ENCODE assay signal across 1 cellular context in genomic region chr7:106283501-106283830, GRCh38.
TF ChIP-seq lines count a peak whose summit lies in the region.

No MANE protein-coding gene starts in this region.

TF ChIP-seq in K562, 482 proteins besides CTCF, POLR2A, EP300 and RAD21 (continued from another document and continues in another):
- TF ChIP-seq HMGXB4 (CRISPR knock-in tag; IDR thresholded peaks at IDR 0.05) (no peak), FOXA1 (IDR thresholded peaks at IDR 0.05; ENCODE audit: borderline replicate concordance) (no peak), POLR2H (tag; IDR thresholded peaks at IDR 0.05; ENCODE audit: low read depth) (peak; percentile 56), NFATC3 (IDR thresholded peaks at IDR 0.05) (no peak), GATAD2A (IDR thresholded peaks at IDR 0.05) (no peak), ZNF3 (CRISPR knock-in tag; IDR thresholded peaks at IDR 0.05) (0 out of 2 replicates have a peak, but pooled peaks have one; percentile 27), DNMT1 (IDR thresholded peaks at IDR 0.05) (0 out of 2 replicates have a peak, but pooled peaks have one; percentile 76), RHOXF2B (CRISPR knock-in tag; conservative IDR thresholded peaks at IDR 0.05) (no peak), ZNF655 (CRISPR knock-in tag; IDR thresholded peaks at IDR 0.05) (no peak), KLF13 (tag; IDR thresholded peaks at IDR 0.05; ENCODE audit: borderline replicate concordance, low read depth) (no peak), KLF6 (CRISPR knock-in tag; IDR thresholded peaks at IDR 0.05; ENCODE audit: borderline replicate concordance) (no peak), BCLAF1 (IDR thresholded peaks at IDR 0.05; ENCODE audit: borderline replicate concordance in 1 of 2, control insufficient read depth in 1 of 2, low read depth in 2 of 2, low read length in 1 of 2) (no peak), MAZ (CRISPR knock-in tag; conservative IDR thresholded peaks at IDR 0.05 in 1 of 2, IDR thresholded peaks at IDR 0.05 in 1 of 2) (no peak), ZNF511 (CRISPR knock-in tag; IDR thresholded peaks at IDR 0.05) (no peak), MBD1 (CRISPR knock-in tag; IDR thresholded peaks at IDR 0.05) (no peak), MXI1 (IDR thresholded peaks at IDR 0.05; ENCODE audit: low read depth, low read length) (no peak), TAF15 (IDR thresholded peaks at IDR 0.05; ENCODE audit: low read depth, low read length) (no peak), ETS1 (conservative IDR thresholded peaks at IDR 0.05; ENCODE audit: control insufficient read depth, low read depth, low read length) (no peak), ZNF274 (IDR thresholded peaks at IDR 0.05; ENCODE audit: borderline replicate concordance, low read depth, low read length) (no peak), CC2D1A (IDR thresholded peaks at IDR 0.05) (peak; percentile 49; the same call in 1 of the 2 replicates), KAT8 (IDR thresholded peaks at IDR 0.05; ENCODE audit: low read depth) (no peak), JUN (IDR thresholded peaks at IDR 0.05; ENCODE audit: borderline replicate concordance, low read depth, low read length) (no peak), JUN (CRISPR knock-in tag; IDR thresholded peaks at IDR 0.05; ENCODE audit: borderline replicate concordance) (no peak), NR4A1 (CRISPR knock-in tag; IDR thresholded peaks at IDR 0.05) (no peak), NR4A1 (tag; IDR thresholded peaks at IDR 0.05) (no peak), EGR1 (conservative IDR thresholded peaks at IDR 0.05) (no peak), ZNF41 (CRISPR knock-in tag; conservative IDR thresholded peaks at IDR 0.05) (no peak), E4F1 (CRISPR knock-in tag; IDR thresholded peaks at IDR 0.05; ENCODE audit: borderline replicate concordance) (no peak), NFIC (IDR thresholded peaks at IDR 0.05) (peak; percentile 72), ZNF316 (IDR thresholded peaks at IDR 0.05) (0 out of 2 replicates have a peak, but pooled peaks have one; percentile 28), THRAP3 (IDR thresholded peaks at IDR 0.05; ENCODE audit: borderline replicate concordance) (0 out of 2 replicates have a peak, but pooled peaks have one; percentile 89), HINFP (tag; conservative IDR thresholded peaks at IDR 0.05; ENCODE audit: low read depth) (no peak), ZNF395 (CRISPR knock-in tag; IDR thresholded peaks at IDR 0.05) (no peak), SRSF3 (IDR thresholded peaks at IDR 0.05; ENCODE audit: insufficient read depth, low read length) (no peak), MECOM (CRISPR knock-in tag; IDR thresholded peaks at IDR 0.05) (0 out of 2 replicates have a peak, but pooled peaks have one; percentile 27), XRCC4 (IDR thresholded peaks at IDR 0.05; ENCODE audit: extremely low read depth, insufficient read depth, insufficient read length) (no peak), E2F5 (CRISPR knock-in tag; IDR thresholded peaks at IDR 0.05) (no peak), PREB (CRISPR knock-in tag; IDR thresholded peaks at IDR 0.05) (no peak), ZFPM2 (CRISPR knock-in tag; IDR thresholded peaks at IDR 0.05) (no peak), PBX2 (CRISPR knock-in tag; IDR thresholded peaks at IDR 0.05; ENCODE audit: low read depth) (no peak), PBX2 (tag; conservative IDR thresholded peaks at IDR 0.05; ENCODE audit: low read depth) (peak; percentile 65; the same call in 1 of the 2 replicates), POLR3G (IDR thresholded peaks at IDR 0.05; ENCODE audit: extremely low read depth, insufficient read length, insufficient replicate concordance) (no peak)
